Comparison of ENCODE assay signal across 7 cellular contexts in genomic region chr13:90654970-90655369, GRCh38.
"Had no signal": no experiment of that assay in that cellular context is flagged by ENCODE, and none has a peak within 500 bp of the region (broad histone marks: within the 10 kb centered on the region; RNA-seq: fewer than 3 reads in every experiment).

No MANE protein-coding gene starts in this region.

- ATAC-seq: GM12878 had no signal

- DNase-seq: GDM1, GF-D8 had no signal

- H3K4me3 ChIP-seq: GM12878 had no signal

- FAIRE-seq: GM12878, GM12891, GM12892, GM18507, GM19239 had no signal
